ENCODE assay signal across 15 cellular contexts in genomic region chr1:56539403-56539802, GRCh38. TPM values are rescaled to one million over a fixed set of nuclear protein-coding genes. Genes with fewer than 3 reads are reported as not detected.
"Had no signal": no experiment of that assay in that cellular context is flagged by ENCODE, and none has a peak within 500 bp of the region (broad histone marks: within the 10 kb centered on the region; RNA-seq: fewer than 3 reads in every experiment).

No MANE protein-coding gene starts in this region.

- H3K9me3 Mint-ChIP-seq: activated CD8-positive, alpha-beta T cell treated with anti-CD3 and anti-CD28 coated beads for 36 hours; memory B cell; natural killer cell treated with Interleukin-12 subunit alpha and Interleukin-12 subunit beta and Interleukin-15 and Interleukin-18, amount 100 ng/mL, for 72 hours; stimulated activated naive CD8-positive, alpha-beta T cell treated with anti-CD3 and anti-CD28 coated beads, Interleukin-15, amount 100 ng/mL, for 72 hours had no signal

- H3K36me3 Mint-ChIP-seq: natural killer cell treated with Interleukin-12 subunit alpha and Interleukin-12 subunit beta and Interleukin-15 and Interleukin-18, amount 100 ng/mL, for 72 hours had no signal

- H3K4me1 Mint-ChIP-seq: stimulated activated naive CD8-positive, alpha-beta T cell treated with anti-CD3 and anti-CD28 coated beads, Interleukin-15, amount 100 ng/mL, for 72 hours had no signal

- H3K4me3 Mint-ChIP-seq: activated CD8-positive, alpha-beta T cell treated with anti-CD3 and anti-CD28 coated beads for 36 hours; memory B cell; natural killer cell treated with Interleukin-12 subunit alpha and Interleukin-12 subunit beta and Interleukin-15 and Interleukin-18, amount 100 ng/mL, for 72 hours; stimulated activated naive CD8-positive, alpha-beta T cell treated with anti-CD3 and anti-CD28 coated beads, Interleukin-15, amount 100 ng/mL, for 72 hours had no signal

- H3K27me3 Mint-ChIP-seq: memory B cell had no signal

- DNase-seq: activated CD8-positive, alpha-beta memory T cell treated with anti-CD3 and anti-CD28 coated beads, Interleukin-2, amount 50 U/mL, for 48 hours; activated CD8-positive, alpha-beta T cell treated with anti-CD3 and anti-CD28 coated beads for 36 hours; foreskin keratinocyte; head of caudate nucleus; kidney glomerular epithelial cell; stimulated activated CD4-positive, alpha-beta T cell treated with anti-CD3 and anti-CD28 coated beads, Interleukin-15, amount 100 ng/mL, for 24 hours; stimulated activated CD4-positive, alpha-beta T cell treated with anti-CD3 and anti-CD28 coated beads, Interleukin-4, amount 100 ng/mL, for 4 hours; stimulated activated naive CD8-positive, alpha-beta T cell treated with anti-CD3 and anti-CD28 coated beads, Interleukin-15, amount 100 ng/mL, for 72 hours; SW 1271; T-helper 9 cell; uterus had no signal

- H3K4me1 ChIP-seq: uterus had no signal

- H3K27ac ChIP-seq: ascending aorta, foreskin keratinocyte, thoracic aorta, uterus had no signal

- H3K27me3 ChIP-seq: ascending aorta, foreskin keratinocyte, uterus had no signal

- H3K36me3 ChIP-seq: uterus had no signal

- H3K27ac Mint-ChIP-seq: activated CD8-positive, alpha-beta T cell treated with anti-CD3 and anti-CD28 coated beads for 36 hours; memory B cell; natural killer cell treated with Interleukin-12 subunit alpha and Interleukin-12 subunit beta and Interleukin-15 and Interleukin-18, amount 100 ng/mL, for 72 hours; stimulated activated naive CD8-positive, alpha-beta T cell treated with anti-CD3 and anti-CD28 coated beads, Interleukin-15, amount 100 ng/mL, for 72 hours had no signal

- H3K4me3 ChIP-seq: ascending aorta, thoracic aorta, uterus had no signal

- ATAC-seq: activated CD8-positive, alpha-beta T cell treated with anti-CD3 and anti-CD28 coated beads for 36 hours; foreskin keratinocyte; natural killer cell treated with Interleukin-12 subunit alpha and Interleukin-12 subunit beta and Interleukin-15 and Interleukin-18, amount 100 ng/mL, for 72 hours; stimulated activated naive CD8-positive, alpha-beta T cell treated with anti-CD3 and anti-CD28 coated beads, Interleukin-15, amount 100 ng/mL, for 72 hours had no signal

- H3K9me3 ChIP-seq: ascending aorta, thoracic aorta, uterus had no signal

RNA-seq across cellular contexts. Expression of gene PLPP3, which starts 40.0 kb away (rescaled TPM):
- total RNA-seq: activated CD8-positive, alpha-beta T cell treated with anti-CD3 and anti-CD28 coated beads for 36 hours had no signal
